ENCODE assay signal across 19 cellular contexts in the genomic region with DNA sequence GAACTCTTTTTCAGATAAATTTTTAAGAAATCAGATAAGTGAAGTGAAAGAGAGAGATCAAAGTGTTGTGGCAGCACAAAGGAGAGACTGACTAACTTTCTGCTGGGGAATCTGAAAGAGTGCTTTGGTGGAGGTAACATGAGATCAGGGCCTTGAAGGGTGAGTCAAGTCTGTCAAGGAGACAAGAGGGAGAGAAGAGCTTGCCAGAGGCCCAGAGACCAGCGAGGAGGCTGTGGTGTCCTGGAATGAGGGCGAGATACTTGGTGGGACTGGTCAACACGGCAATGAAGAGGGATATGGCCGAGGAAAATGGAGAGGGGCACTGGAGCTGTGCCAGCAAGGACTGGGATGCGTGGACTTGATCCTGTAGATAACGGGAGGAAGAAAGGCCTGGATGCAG. TPM values are rescaled to one million over a fixed set of nuclear protein-coding genes. Genes with fewer than 3 reads are reported as not detected.
A peak's percentile ranks its signal among the peaks of the same experiment; 100 is the strongest.
DNase-seq lines count a peak whose midpoint lies in the region; ATAC-seq and TF ChIP-seq lines count a peak whose summit lies in the region.
"Had no signal": no experiment of that assay in that cellular context is flagged by ENCODE, and none has a peak within 500 bp of the region (broad histone marks: within the 10 kb centered on the region; RNA-seq: fewer than 3 reads in every experiment).

No MANE protein-coding gene starts in this region.

- H3K27ac Mint-ChIP-seq in activated CD8-positive, alpha-beta T cell treated with anti-CD3 and anti-CD28 coated beads, Interleukin-2, amount 10 ng/mL, durations not matched to agents 7 days and 5 days, result peak overlapping the region; percentile 33
- peak overlapping the region; percentile 10 for H3K27ac Mint-ChIP-seq in endodermal cell
- H3K27ac Mint-ChIP-seq: mesothelial cell of epicardium had no signal

- H3K4me1 ChIP-seq in endodermal cell (ENCODE audit: control insufficient read depth, insufficient read depth, low read length) (no peaks in the 10 kb centered on the region), vagina (peaks cover 18% of the 10 kb centered on the region)

- H3K27me3 Mint-ChIP-seq in activated CD8-positive, alpha-beta T cell treated with anti-CD3 and anti-CD28 coated beads, Interleukin-2, amount 10 ng/mL, durations not matched to agents 7 days and 5 days (ENCODE audit: low read depth), result no peaks in the 10 kb centered on the region
- H3K27me3 Mint-ChIP-seq in endodermal cell (ENCODE audit: insufficient read depth), result no peaks in the 10 kb centered on the region

- intact Hi-C loops in vagina (cut with DNase I), result no loop called here

- no peaks in the 10 kb centered on the region for H3K9me3 Mint-ChIP-seq in activated CD8-positive, alpha-beta T cell treated with anti-CD3 and anti-CD28 coated beads, Interleukin-2, amount 10 ng/mL, durations not matched to agents 7 days and 5 days (ENCODE audit: insufficient read depth)
- no peaks in the 10 kb centered on the region for H3K9me3 Mint-ChIP-seq in endodermal cell
- H3K9me3 Mint-ChIP-seq: mesothelial cell of epicardium had no signal

- H3K36me3 Mint-ChIP-seq in activated CD8-positive, alpha-beta T cell treated with anti-CD3 and anti-CD28 coated beads, Interleukin-2, amount 10 ng/mL, durations not matched to agents 7 days and 5 days (ENCODE audit: low read depth), result peaks cover 66% of the 10 kb centered on the region
- H3K36me3 Mint-ChIP-seq in endodermal cell (ENCODE audit: low read depth), result peaks cover 64% of the 10 kb centered on the region

- H3K27ac ChIP-seq in endodermal cell (ENCODE audit: low read depth, low read length), result no peak overlapping the region
- H3K27ac ChIP-seq in vagina, result no peak overlapping the region
- H3K27ac ChIP-seq: KMS-11, parathyroid adenoma, Peyer's patch, thyroid gland had no signal

- no peak for TF ChIP-seq POLR2A in vagina (IDR thresholded peaks at IDR 0.05)

- DNase-seq in stimulated activated CD4-positive, alpha-beta T cell treated with anti-CD3 and anti-CD28 coated beads, Interleukin-4, amount 100 ng/mL, for 24 hours, result peak; percentile 49
- DNase-seq in stimulated activated CD4-positive, alpha-beta T cell treated with anti-CD3 and anti-CD28 coated beads, Interleukin-2, amount 100 ng/mL, for 48 hours, result no peak
- no peak for DNase-seq in activated CD8-positive, alpha-beta T cell treated with anti-CD3 and anti-CD28 coated beads, Interleukin-2, amount 10 ng/mL, durations not matched to agents 7 days and 5 days
- DNase-seq in endodermal cell (no peak), vagina (ENCODE audit: extremely low spot score in 2 of 2) (no peak), DMS 273 (lab: John Stamatoyannopoulos, UW; ENCODE audit: unreplicated experiment) (no peak)
- DNase-seq: DND-41, H7, head of caudate nucleus, NCI-H1694 treated with DMSO at 0.1 percent for 48 hours, NCI-H524 treated with DMSO at 0.1 percent for 48 hours, thyroid gland had no signal

- H3K4me1 Mint-ChIP-seq in activated CD8-positive, alpha-beta T cell treated with anti-CD3 and anti-CD28 coated beads, Interleukin-2, amount 10 ng/mL, durations not matched to agents 7 days and 5 days (ENCODE audit: low read depth), result peaks cover 47% of the 10 kb centered on the region
- H3K4me1 Mint-ChIP-seq in endodermal cell, result peaks cover 4% of the 10 kb centered on the region

- H3K27me3 ChIP-seq in endodermal cell (ENCODE audit: control insufficient read depth, insufficient read depth, low read length, poor library complexity, severe bottlenecking) (no peaks in the 10 kb centered on the region), vagina (no peaks in the 10 kb centered on the region)
- H3K27me3 ChIP-seq: Peyer's patch, thyroid gland had no signal

- no peak overlapping the region for H3K9ac ChIP-seq in endodermal cell (ENCODE audit: extremely low read depth, low read length, poor library complexity, severe bottlenecking)
- H3K9ac ChIP-seq: KMS-11, parathyroid adenoma had no signal

- 93 to 96% methylated on average over 5 to 6 of the region's 6 CpGs for WGBS in endodermal cell (ENCODE audit: insufficient coverage in 1 of 2, insufficient read length in 1 of 2), 2 experiments

- H3K4me3 ChIP-seq in endodermal cell (ENCODE audit: low read length) (no peak overlapping the region), vagina (no peak overlapping the region)
- H3K4me3 ChIP-seq: Peyer's patch, thyroid gland had no signal

- POLR2A ChIA-PET in activated CD8-positive, alpha-beta T cell treated with anti-CD3 and anti-CD28 coated beads, Interleukin-2, amount 10 ng/mL, durations not matched to agents 7 days and 5 days (lab: Charles Lee), result interaction anchor here (0.6 to 0.8 kb wide), 3 partner anchors 8 to 196 kb away, joined by 3 read pairs; no protein-coding TSS in a partner anchor

- H3K36me3 ChIP-seq in endodermal cell (ENCODE audit: control insufficient read depth, insufficient read depth, low read length) (peaks cover 64% of the 10 kb centered on the region), vagina (peaks cover 0 to 55% of the 10 kb centered on the region in 2 donors)

- H3K9me3 ChIP-seq in endodermal cell (ENCODE audit: control insufficient read depth, low read length) (no peaks in the 10 kb centered on the region), vagina (no peaks in the 10 kb centered on the region)
- H3K9me3 ChIP-seq: Peyer's patch, thyroid gland had no signal

- no peak for ATAC-seq in activated CD8-positive, alpha-beta T cell treated with anti-CD3 and anti-CD28 coated beads, Interleukin-2, amount 10 ng/mL, durations not matched to agents 7 days and 5 days
- ATAC-seq in HG03108 (IDR thresholded peaks at IDR 0.05; ENCODE audit: unreplicated experiment) (no peak), GM19463 (IDR thresholded peaks at IDR 0.05; ENCODE audit: unreplicated experiment) (no peak)
- ATAC-seq: esophagus mucosa had no signal

- no peak overlapping the region for H3K4me3 Mint-ChIP-seq in activated CD8-positive, alpha-beta T cell treated with anti-CD3 and anti-CD28 coated beads, Interleukin-2, amount 10 ng/mL, durations not matched to agents 7 days and 5 days
- H3K4me3 Mint-ChIP-seq in endodermal cell, result no peak overlapping the region
- H3K4me3 Mint-ChIP-seq: mesothelial cell of epicardium had no signal

- TF ChIP-seq CTCF in endodermal cell (conservative IDR thresholded peaks at IDR 0.05) (no peak), vagina (IDR thresholded peaks at IDR 0.05) (no peak)

- CTCF ChIA-PET in activated CD8-positive, alpha-beta T cell treated with anti-CD3 and anti-CD28 coated beads, Interleukin-2, amount 10 ng/mL, durations not matched to agents 7 days and 5 days (lab: Charles Lee), result no interaction called here

RNA-seq across cellular contexts. Expression of gene TADA3, which starts 4.6 kb away (rescaled TPM):
- 10 to 100 TPM; 83.2 to 85.6 TPM for total RNA-seq in activated CD8-positive, alpha-beta T cell treated with anti-CD3 and anti-CD28 coated beads, Interleukin-2, amount 10 ng/mL, durations not matched to agents 7 days and 5 days
- 10 to 100 TPM; 52.4 to 62.0 TPM for total RNA-seq in endodermal cell
- polyA plus RNA-seq in endodermal cell (2013, experiment 1 of 2), result 84.8 TPM
- 74.3 TPM for polyA plus RNA-seq in endodermal cell (2013, experiment 2 of 2)
- 58.9 TPM for total RNA-seq in vagina

RNA-seq across cellular contexts. Expression of gene ARPC4, which starts 5.2 kb away (rescaled TPM):
- 100 to 1,000 TPM; 317 to 321 TPM for total RNA-seq in activated CD8-positive, alpha-beta T cell treated with anti-CD3 and anti-CD28 coated beads, Interleukin-2, amount 10 ng/mL, durations not matched to agents 7 days and 5 days
- total RNA-seq in endodermal cell (100 to 1,000 TPM; 150 to 153 TPM), vagina (124 TPM)
- polyA plus RNA-seq in endodermal cell (2013, experiment 1 of 2), result 114 TPM
- polyA plus RNA-seq in endodermal cell (2013, experiment 2 of 2), result 116 TPM

RNA-seq across cellular contexts. Expression of gene CAMK1, which starts 18.0 kb away (rescaled TPM):
- 10 to 100 TPM; 33.5 to 35.7 TPM for total RNA-seq in activated CD8-positive, alpha-beta T cell treated with anti-CD3 and anti-CD28 coated beads, Interleukin-2, amount 10 ng/mL, durations not matched to agents 7 days and 5 days
- total RNA-seq in endodermal cell, result 10 to 100 TPM; 10.1 to 13.3 TPM
- polyA plus RNA-seq in endodermal cell (2013, experiment 1 of 2), result 13.6 TPM
- polyA plus RNA-seq in endodermal cell (2013, experiment 2 of 2), result 14.6 TPM
- total RNA-seq in vagina, result 42.5 TPM

RNA-seq across cellular contexts. Expression of gene TTLL3, which starts 22.3 kb away (rescaled TPM):
- total RNA-seq in activated CD8-positive, alpha-beta T cell treated with anti-CD3 and anti-CD28 coated beads, Interleukin-2, amount 10 ng/mL, durations not matched to agents 7 days and 5 days, result 10 to 100 TPM; 53.7 to 55.2 TPM
- total RNA-seq in endodermal cell, result 10 to 100 TPM; 21.6 to 35.0 TPM
- polyA plus RNA-seq in endodermal cell (2013, experiment 1 of 2), result 32.0 TPM
- polyA plus RNA-seq in endodermal cell (2013, experiment 2 of 2), result 27.1 TPM
- 73.4 TPM for total RNA-seq in vagina

RNA-seq across cellular contexts. Expression of gene OGG1, which starts 38.0 kb away (rescaled TPM):
- 10 to 100 TPM; 36.9 to 37.7 TPM for total RNA-seq in activated CD8-positive, alpha-beta T cell treated with anti-CD3 and anti-CD28 coated beads, Interleukin-2, amount 10 ng/mL, durations not matched to agents 7 days and 5 days
- total RNA-seq in endodermal cell (10 to 100 TPM; 28.6 to 34.0 TPM), vagina (51.6 TPM)
- 26.9 TPM for polyA plus RNA-seq in endodermal cell (2013, experiment 1 of 2)
- 28.9 TPM for polyA plus RNA-seq in endodermal cell (2013, experiment 2 of 2)
